In genomic region chr3:184320099-184320445, GRCh38 we compare ENCODE assay signal across 6 cellular contexts. TPM values are rescaled to one million over a fixed set of nuclear protein-coding genes. Genes with fewer than 3 reads are reported as not detected.
DNase-seq lines count a peak whose midpoint lies in the region; ATAC-seq, FAIRE-seq and TF ChIP-seq lines count a peak whose summit lies in the region.

No MANE protein-coding gene starts in this region.

- no peak overlapping the region for H2AFZ ChIP-seq in PC-9

- H3K27me3 Mint-ChIP-seq in activated T-helper 1 cell treated with anti-CD3 and anti-CD28 coated beads, Interleukin-12 subunit alpha, Interleukin-12 subunit beta, Interleukin-2, Interleukin-4 antibody, amounts not matched to agents 30 ng/mL and 10 ng/mL and 1 ng/mL, durations not matched to agents 14 hours and 24 hours and 36 hours (ENCODE audit: insufficient read depth), result no peaks in the 10 kb centered on the region

- peak; percentile 88 to 94 (median 90) for ATAC-seq in pancreas

- H3K27ac Mint-ChIP-seq in activated T-helper 1 cell treated with anti-CD3 and anti-CD28 coated beads, Interleukin-12 subunit alpha, Interleukin-12 subunit beta, Interleukin-2, Interleukin-4 antibody, amounts not matched to agents 30 ng/mL and 10 ng/mL and 1 ng/mL, durations not matched to agents 14 hours and 24 hours and 36 hours, result no peak overlapping the region

- peaks cover 66% of the 10 kb centered on the region for H3K36me3 Mint-ChIP-seq in activated T-helper 1 cell treated with anti-CD3 and anti-CD28 coated beads, Interleukin-12 subunit alpha, Interleukin-12 subunit beta, Interleukin-2, Interleukin-4 antibody, amounts not matched to agents 30 ng/mL and 10 ng/mL and 1 ng/mL, durations not matched to agents 14 hours and 24 hours and 36 hours (ENCODE audit: low read depth)

- TF ChIP-seq CTCF in PC-9 (conservative IDR thresholded peaks at IDR 0.05), result no peak
- no peak for TF ChIP-seq CTCF in coronary artery (IDR thresholded peaks at IDR 0.05)
- TF ChIP-seq CTCF in pancreas (IDR thresholded peaks at IDR 0.05), result no peak

- DNase-seq in DMS79 treated with DMSO at 0.1 percent for 48 hours (lab: John Stamatoyannopoulos, UW), result peak; percentile 83
- DNase-seq in PC-9, result peak; percentile 87 to 97
- DNase-seq in coronary artery (ENCODE audit: low spot score), result peak; percentile 98
- DNase-seq in pancreas, result peak; percentile 94 to 99 (median 98)
- no peak for DNase-seq in iPS-NIHi7 (ENCODE audit: extremely low spot score)
- DNase-seq in activated T-helper 1 cell treated with anti-CD3 and anti-CD28 coated beads, Interleukin-12 subunit alpha, Interleukin-12 subunit beta, Interleukin-2, Interleukin-4 antibody, amounts not matched to agents 30 ng/mL and 10 ng/mL and 1 ng/mL, durations not matched to agents 14 hours and 24 hours and 36 hours (ENCODE audit: low spot score), result no peak

- peaks cover 97% of the 10 kb centered on the region for H3K79me2 ChIP-seq in PC-9 (ENCODE audit: low read depth)

- no peaks in the 10 kb centered on the region for H3K9me2 ChIP-seq in PC-9 (ENCODE audit: insufficient read depth)

- peaks cover 35% of the 10 kb centered on the region for H3K4me1 Mint-ChIP-seq in activated T-helper 1 cell treated with anti-CD3 and anti-CD28 coated beads, Interleukin-12 subunit alpha, Interleukin-12 subunit beta, Interleukin-2, Interleukin-4 antibody, amounts not matched to agents 30 ng/mL and 10 ng/mL and 1 ng/mL, durations not matched to agents 14 hours and 24 hours and 36 hours (ENCODE audit: low read depth)

- no peaks in the 10 kb centered on the region for H3K9me3 Mint-ChIP-seq in activated T-helper 1 cell treated with anti-CD3 and anti-CD28 coated beads, Interleukin-12 subunit alpha, Interleukin-12 subunit beta, Interleukin-2, Interleukin-4 antibody, amounts not matched to agents 30 ng/mL and 10 ng/mL and 1 ng/mL, durations not matched to agents 14 hours and 24 hours and 36 hours

- no peak for FAIRE-seq in pancreas (lab: Jason Lieb, UNC)

- H3K4me1 ChIP-seq in PC-9 (replicated peaks; ENCODE audit: insufficient read depth) (peaks cover 50% of the 10 kb centered on the region), pancreas (peaks cover 27 to 38% (median 30%) of the 10 kb centered on the region in 3 donors)

- H3K4me3 ChIP-seq in PC-9 (peak overlapping the region; percentile 18; the same call in 1 of the 2 replicates), coronary artery (peak overlapping the region; percentile 67), pancreas (peak overlapping the region in 2 of 4 donors; percentile 32 to 39)

- H3K36me3 ChIP-seq in PC-9 (ENCODE audit: low read depth) (peaks cover 76% of the 10 kb centered on the region), pancreas (peaks cover 19 to 47% (median 45%) of the 10 kb centered on the region in 3 donors)

- H3K4me2 ChIP-seq in PC-9, result peak overlapping the region; percentile 75

- intact Hi-C loops in PC-9 (cut with micrococcal nuclease; ENCODE audit: unreplicated experiment), result no loop called here
- intact Hi-C loops in pancreas (cut with DNase I), result no loop called here
- intact Hi-C loops in activated T-helper 1 cell treated with anti-CD3 and anti-CD28 coated beads, Interleukin-12 subunit alpha, Interleukin-12 subunit beta, Interleukin-2, Interleukin-4 antibody, amounts not matched to agents 30 ng/mL and 10 ng/mL and 1 ng/mL, durations not matched to agents 14 hours and 24 hours and 36 hours (cut with micrococcal nuclease), result loop anchor here (1.0 kb wide), 1 partner anchor 32 kb away; no protein-coding TSS in a partner anchor

- CTCF ChIA-PET in PC-9 (lab: Charles Lee), result interaction anchor here (0.6 kb wide), 1 partner anchor 32 kb away, joined by 3 read pairs; no protein-coding TSS in a partner anchor

- BruUV-seq in PC-9 (replicated peaks; lab: Mats Ljungman, UMichigan), result no TSS peak

- peak overlapping the region; percentile 51 for H3K27ac ChIP-seq in PC-9
- peak overlapping the region; percentile 83 to 96 for H3K27ac ChIP-seq in coronary artery
- H3K27ac ChIP-seq in pancreas, result peak overlapping the region; percentile 69 to 92 (median 80)

- peaks cover 91% of the 10 kb centered on the region for H3F3A ChIP-seq in PC-9 (ENCODE audit: insufficient read depth, low read depth)

- peaks cover 96% of the 10 kb centered on the region for H4K20me1 ChIP-seq in PC-9 (ENCODE audit: insufficient read depth)

- H3K9me3 ChIP-seq in PC-9 (ENCODE audit: insufficient read depth, low read depth) (no peaks in the 10 kb centered on the region), pancreas (no peaks in the 10 kb centered on the region)

- WGBS in pancreas, 2 donors, result 3 to 5% methylated on average over 4 of the region's 4 CpGs

- H3K27me3 ChIP-seq in PC-9 (ENCODE audit: insufficient read depth, low read depth) (no peaks in the 10 kb centered on the region), pancreas (no peaks in the 10 kb centered on the region)

- H3K4me3 Mint-ChIP-seq in activated T-helper 1 cell treated with anti-CD3 and anti-CD28 coated beads, Interleukin-12 subunit alpha, Interleukin-12 subunit beta, Interleukin-2, Interleukin-4 antibody, amounts not matched to agents 30 ng/mL and 10 ng/mL and 1 ng/mL, durations not matched to agents 14 hours and 24 hours and 36 hours, result no peak overlapping the region

- POLR2A ChIA-PET in PC-9 (lab: Charles Lee; ENCODE audit: unreplicated experiment), result interaction anchor here (0.6 to 0.9 kb wide), 4 partner anchors 24 to 186 kb away, joined by 3 to 18 read pairs (median 4); no protein-coding TSS in a partner anchor

RNA-seq across cellular contexts. Expression of gene EIF4G1, which starts 5.7 kb away (rescaled TPM):
- 657 and 721 TPM in 2 replicates for total RNA-seq in PC-9 (2021)
- total RNA-seq in pancreas, result 100 to 1,000 TPM; 118 to 207 (median 178) TPM
- polyA plus RNA-seq in pancreas, result 100 to 1,000 TPM; 159 to 163 TPM
- total RNA-seq in activated T-helper 1 cell treated with anti-CD3 and anti-CD28 coated beads, Interleukin-12 subunit alpha, Interleukin-12 subunit beta, Interleukin-2, Interleukin-4 antibody, amounts not matched to agents 30 ng/mL and 10 ng/mL and 1 ng/mL, durations not matched to agents 14 hours and 24 hours and 36 hours, result 657 and 706 TPM in 2 replicates

RNA-seq across cellular contexts. Expression of gene FAM131A, which starts 17.3 kb away (rescaled TPM):
- total RNA-seq in PC-9 (2021) (25.5 and 28.2 TPM in 2 replicates), pancreas (1 to 10 TPM; 4.0 to 7.9 (median 6.4) TPM)
- 10 to 100 TPM; 12.7 to 22.5 TPM for polyA plus RNA-seq in pancreas
- total RNA-seq in activated T-helper 1 cell treated with anti-CD3 and anti-CD28 coated beads, Interleukin-12 subunit alpha, Interleukin-12 subunit beta, Interleukin-2, Interleukin-4 antibody, amounts not matched to agents 30 ng/mL and 10 ng/mL and 1 ng/mL, durations not matched to agents 14 hours and 24 hours and 36 hours, result 7.5 and 9.2 TPM in 2 replicates

RNA-seq across cellular contexts. Expression of gene PSMD2, which starts 21.0 kb away (rescaled TPM):
- total RNA-seq in PC-9 (2021) (521 and 788 TPM in 2 replicates), pancreas (10 to 100 TPM; 38.4 to 89.6 (median 54.1) TPM)
- 10 to 100 TPM; 39.1 to 78.7 TPM for polyA plus RNA-seq in pancreas
- total RNA-seq in activated T-helper 1 cell treated with anti-CD3 and anti-CD28 coated beads, Interleukin-12 subunit alpha, Interleukin-12 subunit beta, Interleukin-2, Interleukin-4 antibody, amounts not matched to agents 30 ng/mL and 10 ng/mL and 1 ng/mL, durations not matched to agents 14 hours and 24 hours and 36 hours, result 251 and 255 TPM in 2 replicates

RNA-seq across cellular contexts. Expression of gene CLCN2, which starts 41.3 kb away (rescaled TPM):
- total RNA-seq in PC-9 (2021) (27.1 and 33.0 TPM in 2 replicates), pancreas (1 to 10 TPM; 4.9 to 9.2 (median 6.2) TPM)
- 10 to 100 TPM; 22.2 to 25.5 TPM for polyA plus RNA-seq in pancreas
- total RNA-seq in activated T-helper 1 cell treated with anti-CD3 and anti-CD28 coated beads, Interleukin-12 subunit alpha, Interleukin-12 subunit beta, Interleukin-2, Interleukin-4 antibody, amounts not matched to agents 30 ng/mL and 10 ng/mL and 1 ng/mL, durations not matched to agents 14 hours and 24 hours and 36 hours, result 5.2 and 6.6 TPM in 2 replicates

RNA-seq across cellular contexts. Expression of gene POLR2H, which starts 41.4 kb away (rescaled TPM):
- total RNA-seq in PC-9 (2021), result 153 and 167 TPM in 2 replicates
- total RNA-seq in pancreas, result 10 to 100 TPM; 19.7 to 38.2 (median 25.7) TPM
- 100 to 1,000 TPM in 1 of 2 donors, 10 to 100 TPM in 1; 98.0 to 116 TPM for polyA plus RNA-seq in pancreas
- 145 and 151 TPM in 2 replicates for total RNA-seq in activated T-helper 1 cell treated with anti-CD3 and anti-CD28 coated beads, Interleukin-12 subunit alpha, Interleukin-12 subunit beta, Interleukin-2, Interleukin-4 antibody, amounts not matched to agents 30 ng/mL and 10 ng/mL and 1 ng/mL, durations not matched to agents 14 hours and 24 hours and 36 hours

Comparison
In these comparisons a context has a peak if more than half of its experiments do, and no peak if none do; other contexts are left out.
1. DNase-seq: peak in DMS79 treated with DMSO at 0.1 percent for 48 hours (single experiment), PC-9 (2 of 2), coronary artery (single experiment) and pancreas (6 of 6); none in iPS-NIHi7 (single experiment) and activated T-helper 1 cell treated with anti-CD3 and anti-CD28 coated beads, Interleukin-12 subunit alpha, Interleukin-12 subunit beta, Interleukin-2, Interleukin-4 antibody, amounts not matched to agents 30 ng/mL and 10 ng/mL and 1 ng/mL, durations not matched to agents 14 hours and 24 hours and 36 hours (single experiment).
2. Peak in every context shown above with its lines, with median percentiles within 50 percentile points of each other: H3K27ac ChIP-seq.